Comparison of ENCODE assay signal across 8 cellular contexts in genomic region chrX:7146703-7147430, GRCh38. TPM values are rescaled to one million over a fixed set of nuclear protein-coding genes. Genes with fewer than 3 reads are reported as not detected.
DNase-seq lines count a peak whose midpoint lies in the region; ATAC-seq and TF ChIP-seq lines count a peak whose summit lies in the region.

No MANE protein-coding gene starts in this region.

- in situ Hi-C loops in brain microvascular endothelial cell (cut with HindIII; ENCODE audit: low pct_ligation_motif_present, low sequenced_read_pairs), result no loop called here

- peak overlapping the region; percentile 81 for H3K4me3 ChIP-seq in Karpas-422 (ENCODE audit: low read length)
- peak overlapping the region; percentile 89 for H3K4me3 ChIP-seq in brain microvascular endothelial cell (ENCODE audit: low read depth, low read length)
- H3K4me3 ChIP-seq in right lobe of liver, result peak overlapping the region; percentile 74 to 90 (median 77)
- peak overlapping the region; percentile 79 for H3K4me3 ChIP-seq in thoracic aorta

- H3K9me3 ChIP-seq in Karpas-422 (ENCODE audit: low read length) (no peaks in the 10 kb centered on the region), right lobe of liver (no peaks in the 10 kb centered on the region), thoracic aorta (no peaks in the 10 kb centered on the region)

- H2AFZ ChIP-seq in Karpas-422 (ENCODE audit: low read length), result no peak overlapping the region

- ATAC-seq in GM21786 (IDR thresholded peaks at IDR 0.05; ENCODE audit: unreplicated experiment), result peak; percentile 10
- peak; percentile 24 to 41 (median 30) for ATAC-seq in right lobe of liver
- no peak for ATAC-seq in thoracic aorta (ENCODE audit: insufficient number of reproducible peaks, low FRiP score, low read depth)

- no peaks in the 10 kb centered on the region for H3K9me2 ChIP-seq in Karpas-422 (replicated peaks; ENCODE audit: insufficient read depth, low read length)

- peak overlapping the region; percentile 89 for H3K4me2 ChIP-seq in Karpas-422 (ENCODE audit: low read depth, low read length, poor library complexity, severe bottlenecking)

- H3K27ac ChIP-seq in Karpas-422 (ENCODE audit: low read length), result peak overlapping the region; percentile 92
- H3K27ac ChIP-seq in brain microvascular endothelial cell, result no peak overlapping the region
- peak overlapping the region; percentile 83 to 93 (median 90) for H3K27ac ChIP-seq in right lobe of liver
- H3K27ac ChIP-seq in thoracic aorta, result peak overlapping the region in 1 of 2 donors; percentile 74

- TF ChIP-seq POLR2A in right lobe of liver (IDR thresholded peaks at IDR 0.05), result no peak

- H3K36me3 ChIP-seq in Karpas-422 (ENCODE audit: insufficient read depth, low read length), result peaks cover 20% of the 10 kb centered on the region
- no peaks in the 10 kb centered on the region for H3K36me3 ChIP-seq in brain microvascular endothelial cell (replicated peaks)
- H3K36me3 ChIP-seq in right lobe of liver, result no peaks in the 10 kb centered on the region
- no peaks in the 10 kb centered on the region for H3K36me3 ChIP-seq in thoracic aorta

- intact Hi-C loops in right lobe of liver (cut with DNase I), result no loop called here

- no peaks in the 10 kb centered on the region for H3K27me3 ChIP-seq in Karpas-422 (ENCODE audit: low read length)
- no peaks in the 10 kb centered on the region for H3K27me3 ChIP-seq in brain microvascular endothelial cell (replicated peaks)
- no peaks in the 10 kb centered on the region for H3K27me3 ChIP-seq in right lobe of liver
- no peaks in the 10 kb centered on the region for H3K27me3 ChIP-seq in thoracic aorta (replicated peaks; ENCODE audit: insufficient read depth)

- TF ChIP-seq CTCF in brain microvascular endothelial cell (IDR thresholded peaks at IDR 0.05; ENCODE audit: low read depth, low read length, missing control alignments), result no peak
- TF ChIP-seq CTCF in right lobe of liver (IDR thresholded peaks at IDR 0.05), result no peak
- TF ChIP-seq CTCF in thoracic aorta (IDR thresholded peaks at IDR 0.05), result no peak

- WGBS in right lobe of liver (ENCODE audit: insufficient coverage, low coverage, low lambda C conversion rate, missing lambda C conversion rate), result 21% methylated on average over 10 of the region's 13 CpGs

- no peaks in the 10 kb centered on the region for H4K20me1 ChIP-seq in Karpas-422 (ENCODE audit: insufficient read depth, low read depth, low read length)

- H3K79me2 ChIP-seq in Karpas-422 (ENCODE audit: low read length), result peaks cover 93% of the 10 kb centered on the region

- H3K4me1 ChIP-seq in Karpas-422 (ENCODE audit: low read length) (peaks cover 69% of the 10 kb centered on the region), right lobe of liver (peaks cover 0 to 18% (median 2%) of the 10 kb centered on the region in 4 donors), thoracic aorta (ENCODE audit: control insufficient read depth in 1 of 2, low read depth in 2 of 2) (no peaks in the 10 kb centered on the region)

- peak overlapping the region; percentile 90 for H3K9ac ChIP-seq in Karpas-422 (ENCODE audit: low read length)

- DNase-seq in DMS53 (lab: John Stamatoyannopoulos, UW) (peak; percentile 57), DMS53 treated with DMSO at 0.1 percent for 48 hours (lab: John Stamatoyannopoulos, UW; ENCODE audit: unreplicated experiment) (no peak), Karpas-422 (peak; percentile 89), brain microvascular endothelial cell (no peak), right lobe of liver (peak in 2 of 3 donors; percentile 35 to 45), thoracic aorta (ENCODE audit: low spot score) (no peak), dermis blood vessel endothelial cell (no peak)

RNA-seq across cellular contexts. Expression of gene STS, which starts 0.6 kb away (rescaled TPM):
- 15.6 and 28.5 TPM in 2 replicates for total RNA-seq in Karpas-422 (2014; rRNA removed; shearing (Covaris generic); ENCODE audit: low replicate concordance)
- total RNA-seq in right lobe of liver (10 to 100 TPM in 4 of 6 experiments, 1 to 10 TPM in 2; 4.7 to 12.8 (median 10.7) TPM), thoracic aorta (1 to 10 TPM; 7.8 to 8.5 TPM), dermis blood vessel endothelial cell (3.1 and 6.1 TPM in 2 replicates)

RNA-seq across cellular contexts. Expression of gene PUDP, which starts 1.1 kb away (rescaled TPM):
- 36.8 and 41.2 TPM in 2 replicates for total RNA-seq in Karpas-422 (2014; rRNA removed; shearing (Covaris generic); ENCODE audit: low replicate concordance)
- 10 to 100 TPM in 4 of 6 experiments, 1 to 10 TPM in 2; 8.8 to 18.4 (median 11.8) TPM for total RNA-seq in right lobe of liver
- total RNA-seq in thoracic aorta, result 10 to 100 TPM in 1 of 2 donors, 1 to 10 TPM in 1; 3.4 to 12.7 TPM
- 11.4 and 17.2 TPM in 2 replicates for total RNA-seq in dermis blood vessel endothelial cell

Comparison
In these comparisons a context has a peak if more than half of its experiments do, and no peak if none do; other contexts are left out.
1. DNase-seq: peak in DMS53 (single experiment), Karpas-422 (single experiment) and right lobe of liver (2 of 3); none in DMS53 treated with DMSO at 0.1 percent for 48 hours (single experiment), brain microvascular endothelial cell (single experiment), thoracic aorta (single experiment) and dermis blood vessel endothelial cell (single experiment).
2. Peak in every context shown above with its lines, with median percentiles within 50 percentile points of each other: H3K4me3 ChIP-seq.